In genomic region chr9:4762108-4762888, GRCh38 we compare ENCODE assay signal across 8 cellular contexts. TPM values are rescaled to one million over a fixed set of nuclear protein-coding genes. Genes with fewer than 3 reads are reported as not detected.
DNase-seq lines count a peak whose midpoint lies in the region; ATAC-seq, FAIRE-seq and TF ChIP-seq lines count a peak whose summit lies in the region.

No MANE protein-coding gene starts in this region.

- H2BK20ac ChIP-seq in H1 (ENCODE audit: low read length), result no peak overlapping the region

- peak; percentile 97 for FAIRE-seq in H1 (lab: Jason Lieb, UNC)

- no peak for TF ChIP-seq EP300 in H1 (IDR thresholded peaks at IDR 0.05; ENCODE audit: borderline replicate concordance in 1 of 2, low read depth in 2 of 2, low read length in 2 of 2)

- no peak overlapping the region for H3K9ac ChIP-seq in H1 (replicated peaks in 1 of 4; ENCODE audit: extremely low read depth in 1 of 4, low read depth in 3 of 4, low read length in 3 of 4)

- H4K8ac ChIP-seq in H1 (ENCODE audit: extremely low read depth, insufficient read depth, low read length), result no peak overlapping the region

- POLR2A ChIA-PET in BJ (lab: Charles Lee) (no interaction called here), H1 (lab: Charles Lee; ENCODE audit: partially characterized antibody) (interaction anchor here (1.4 to 1.7 kb wide), 2 partner anchors 12 to 30 kb away, joined by 3 to 5 read pairs; no protein-coding TSS in a partner anchor)

- no peak overlapping the region for H2BK12ac ChIP-seq in H1 (ENCODE audit: low read depth, low read length)

- H3K79me2 ChIP-seq in H1 (ENCODE audit: control insufficient read depth in 1 of 2, insufficient read depth in 2 of 2, low read length in 2 of 2), result no peaks in the 10 kb centered on the region

- H3K27me3 ChIP-seq in BJ (ENCODE audit: control insufficient read depth, insufficient read depth, low read length), result no peaks in the 10 kb centered on the region
- no peaks in the 10 kb centered on the region for H3K27me3 ChIP-seq in H1 (replicated peaks in 1 of 4; ENCODE audit: control insufficient read depth in 3 of 4, extremely low read depth in 1 of 4, insufficient read depth in 3 of 4, low read length in 3 of 4)

- no peak for DNase-seq in BJ (ENCODE audit: low read depth)
- peak; percentile 63 for DNase-seq in NCI-H526 treated with DMSO at 0.1 percent for 48 hours (lab: John Stamatoyannopoulos, UW)
- DNase-seq in activated CD8-positive, alpha-beta memory T cell treated with anti-CD3 and anti-CD28 coated beads for 1 hour (ENCODE audit: extremely low read depth in 1 of 2, low read depth in 1 of 2), result peak; percentile 57 to 66
- peak; percentile 54 to 85 for DNase-seq in H1 (ENCODE audit: low read depth in 1 of 2, low spot score in 2 of 2)
- peak; percentile 39 to 76 for DNase-seq in mesothelial cell of epicardium (ENCODE audit: low spot score in 2 of 2, unreplicated experiment in 2 of 2)
- peak; percentile 41 to 55 for DNase-seq in stimulated activated CD8-positive, alpha-beta memory T cell treated with anti-CD3 and anti-CD28 coated beads, Interleukin-15, amount 100 ng/mL, for 48 hours (ENCODE audit: low read depth in 2 of 2)

- H2BK120ac ChIP-seq in H1 (replicated peaks; ENCODE audit: low read depth, low read length), result no peak overlapping the region

- peaks cover 10% of the 10 kb centered on the region for H3K4me1 Mint-ChIP-seq in mesothelial cell of epicardium

- TF ChIP-seq CTCF in BJ (IDR thresholded peaks at IDR 0.05; ENCODE audit: insufficient read depth, low read depth, low read length) (peak; percentile 74), H1 (IDR thresholded peaks at IDR 0.05; ENCODE audit: control extremely low read depth in 1 of 3, insufficient read depth in 1 of 3, low read depth in 1 of 3, low read length in 3 of 3) (peak; percentile 37 to 90 (median 78)), mesothelial cell of epicardium (IDR thresholded peaks at IDR 0.05; ENCODE audit: unreplicated experiment) (peak; percentile 80)

- no peak overlapping the region for H3K23ac ChIP-seq in H1 (ENCODE audit: insufficient read length)

- no peaks in the 10 kb centered on the region for H3K79me1 ChIP-seq in H1 (ENCODE audit: low read depth, low read length)

- TF ChIP-seq POLR2A in H1 (IDR thresholded peaks at IDR 0.05; ENCODE audit: control extremely low read depth in 1 of 2, low read depth in 2 of 2, low read length in 2 of 2), result no peak

- H3K4me3 ChIP-seq in BJ (ENCODE audit: low read depth, low read length) (no peak overlapping the region), H1 (ENCODE audit: extremely low read depth in 1 of 4, insufficient read depth in 2 of 4, low read depth in 3 of 4, low read length in 4 of 4) (peak overlapping the region in 1 of 4 experiments; percentile 32; a peak in 1 of 8 replicates)

- H4K91ac ChIP-seq in H1 (replicated peaks; ENCODE audit: insufficient read length, low read length), result no peak overlapping the region

- H4K5ac ChIP-seq in H1 (ENCODE audit: insufficient read length, low read depth, low read length), result no peak overlapping the region

- H2BK5ac ChIP-seq in H1 (ENCODE audit: low read depth, low read length), result no peak overlapping the region

- CTCF ChIA-PET in BJ (lab: Yijun Ruan, JAX), result interaction anchor here (0.6 to 8.5 kb wide), 21 partner anchors 8 to 1307 kb away, joined by 3 to 154 read pairs (median 5); partner anchors contain the start of genes JAK2 and RCL1
- CTCF ChIA-PET in H1 (lab: Charles Lee; ENCODE audit: partially characterized antibody), result interaction anchor here (0.6 to 6.3 kb wide), 41 partner anchors 9 to 841 kb away, joined by 3 to 76 read pairs (median 4); partner anchors contain the start of genes AK3, JAK2 and RCL1

- H3K27ac Mint-ChIP-seq in mesothelial cell of epicardium, result peak overlapping the region; percentile 5

- no peaks in the 10 kb centered on the region for H4K20me1 ChIP-seq in H1 (replicated peaks in 1 of 2; ENCODE audit: control insufficient read depth in 1 of 2, insufficient read depth in 2 of 2, low read length in 2 of 2)

- H3K23me2 ChIP-seq in H1 (ENCODE audit: low read depth, low read length), result no peaks in the 10 kb centered on the region

- TF ChIP-seq RAD21 in H1 (IDR thresholded peaks at IDR 0.05 in 1 of 2, conservative IDR thresholded peaks at IDR 0.05 in 1 of 2; ENCODE audit: low read depth in 2 of 2, low read length in 2 of 2), result peak; percentile 92 to 94

- H3K56ac ChIP-seq in H1 (replicated peaks; ENCODE audit: insufficient read length, low read depth, low read length), result no peak overlapping the region

- H3K4me3 Mint-ChIP-seq in mesothelial cell of epicardium, result peak overlapping the region; percentile 48

- no peaks in the 10 kb centered on the region for H3K36me3 Mint-ChIP-seq in mesothelial cell of epicardium

- no peak overlapping the region for H3K27ac ChIP-seq in H1 (ENCODE audit: low read depth, low read length)

- ATAC-seq in GM19043 (IDR thresholded peaks at IDR 0.05; ENCODE audit: low read depth, unreplicated experiment) (peak; percentile 84), HG03354 (IDR thresholded peaks at IDR 0.05; ENCODE audit: poor library complexity, severe bottlenecking, unreplicated experiment) (peak; percentile 85)

- H3K27me3 Mint-ChIP-seq in mesothelial cell of epicardium (ENCODE audit: low read depth), result peaks cover 10% of the 10 kb centered on the region

- no peak overlapping the region for H3K18ac ChIP-seq in H1 (ENCODE audit: extremely low read depth, low read length)

- no peaks in the 10 kb centered on the region for H3K9me3 ChIP-seq in H1 (ENCODE audit: insufficient read depth in 2 of 2, low read depth in 1 of 2, low read length in 1 of 2)

- H3K14ac ChIP-seq in H1 (ENCODE audit: insufficient read length), result no peak overlapping the region

- no peak overlapping the region for H2AK5ac ChIP-seq in H1 (ENCODE audit: low read depth, low read length)

- peaks cover 0 to 8% (median 5%) of the 10 kb centered on the region in 4 experiments; a peak in 4 of 7 replicates for H3K4me1 ChIP-seq in H1 (replicated peaks in 1 of 4; ENCODE audit: control insufficient read depth in 3 of 4, insufficient read depth in 4 of 4, low read length in 3 of 4)

- WGBS in H1 (ENCODE audit: extremely low coverage in 1 of 2, insufficient coverage in 1 of 2, insufficient read length in 1 of 2, insufficient replicate concordance in 2 of 2, low coverage in 1 of 2, low lambda C conversion rate in 2 of 2, missing lambda C conversion rate in 1 of 2), 2 experiments, result 45% methylated on average over 22 of the region's 22 CpGs; no CpG with 5 or more reads in 1 of the 2 experiments

- peak overlapping the region; percentile 18; the same call in 1 of the 2 replicates for H2AFZ ChIP-seq in H1 (ENCODE audit: low read length)

- H3K4ac ChIP-seq in H1 (replicated peaks; ENCODE audit: insufficient read length, low read depth, low read length), result no peak overlapping the region

- H3K4me2 ChIP-seq in H1 (ENCODE audit: insufficient read depth in 1 of 2, low read depth in 2 of 2, low read length in 2 of 2), result peak overlapping the region in 1 of 2 experiments; percentile 36; a peak in 2 of 4 replicates

- H3K36me3 ChIP-seq in BJ (ENCODE audit: control insufficient read depth, insufficient read depth, low read length) (no peaks in the 10 kb centered on the region), H1 (ENCODE audit: control insufficient read depth in 2 of 4, insufficient read depth in 4 of 4, low read length in 3 of 4) (no peaks in the 10 kb centered on the region)

- no peaks in the 10 kb centered on the region for H3K9me3 Mint-ChIP-seq in mesothelial cell of epicardium

- H2BK15ac ChIP-seq in H1 (ENCODE audit: low read length), result no peak overlapping the region

TF ChIP-seq in H1, 55 proteins besides CTCF, POLR2A, EP300 and RAD21:
- TF ChIP-seq TEAD4 (IDR thresholded peaks at IDR 0.05; ENCODE audit: low read depth, low read length), result peak; percentile 68
- no peak for TF ChIP-seq TAF7 (optimal IDR thresholded peaks at IDR 0.05; ENCODE audit: borderline replicate concordance, low read depth, low read length)
- peak in 1 of 2 experiments; percentile 77; a peak in 1 of 4 replicates for TF ChIP-seq SIN3A (conservative IDR thresholded peaks at IDR 0.05 in 1 of 2, IDR thresholded peaks at IDR 0.05 in 1 of 2; ENCODE audit: low read depth in 1 of 2, low read length in 2 of 2)
- peak; percentile 10 for TF ChIP-seq ASH2L (IDR thresholded peaks at IDR 0.05; ENCODE audit: low read length)

RNA-seq across cellular contexts. Expression of gene AK3, which starts 21.3 kb away (rescaled TPM):
- polyA plus RNA-seq in BJ (2011; rRNA removed) (30.1 and 46.1 TPM in 2 replicates), H1 (2011; rRNA removed) (7.8 and 8.9 TPM in 2 replicates)
- 12.8 and 16.6 TPM in 2 replicates for polyA minus RNA-seq in BJ (2011; rRNA and poly(A)+ RNA removed)
- total RNA-seq in H1 (2021; fragmentation: NEBNext Ultra II Directional; extraction: Animal tissue kit (Norgen Biotek cat#: 25700)), result 23.9 and 30.0 TPM in 2 replicates
- 15.0 TPM for polyA plus RNA-seq in H1 (2011; cell fraction: cytosol; rRNA removed)
- polyA plus RNA-seq in H1 (2011; cell fraction: nucleus; rRNA removed), result 17.1 TPM
- polyA plus RNA-seq in H1 (2012, experiment 1 of 2), result 13.0 to 17.0 TPM (median 14.2 TPM) in 4 replicates
- 1.9 TPM for polyA plus RNA-seq in H1 (2012, experiment 2 of 2)
- 28.2 TPM for polyA plus RNA-seq in H1 (2013, experiment 1 of 2)
- polyA plus RNA-seq in H1 (2013, experiment 2 of 2), result 26.4 TPM
- 11.4 and 22.6 TPM in 2 replicates for polyA minus RNA-seq in H1 (2011; rRNA and poly(A)+ RNA removed)
- 31.0 TPM for polyA minus RNA-seq in H1 (2011; cell fraction: cytosol; rRNA and poly(A)+ RNA removed)
- polyA minus RNA-seq in H1 (2011; cell fraction: nucleus; rRNA and poly(A)+ RNA removed), result 45.6 TPM
- total RNA-seq in mesothelial cell of epicardium, result 48.5 to 57.2 TPM (median 54.2 TPM) in 3 replicates

RNA-seq across cellular contexts. Expression of gene RCL1, which starts 30.4 kb away (rescaled TPM):
- polyA plus RNA-seq in BJ (2011; rRNA removed) (3.7 and 5.1 TPM in 2 replicates), H1 (2011; rRNA removed) (21.0 and 24.0 TPM in 2 replicates)
- polyA minus RNA-seq in BJ (2011; rRNA and poly(A)+ RNA removed), result 5.1 and 8.9 TPM in 2 replicates
- total RNA-seq in H1 (2021; fragmentation: NEBNext Ultra II Directional; extraction: Animal tissue kit (Norgen Biotek cat#: 25700)), result 29.5 and 29.7 TPM in 2 replicates
- 15.3 TPM for polyA plus RNA-seq in H1 (2011; cell fraction: cytosol; rRNA removed)
- polyA plus RNA-seq in H1 (2011; cell fraction: nucleus; rRNA removed), result 45.5 TPM
- polyA plus RNA-seq in H1 (2012, experiment 1 of 2), result 19.5 to 21.1 TPM (median 20.6 TPM) in 4 replicates
- 11.4 TPM for polyA plus RNA-seq in H1 (2012, experiment 2 of 2)
- polyA plus RNA-seq in H1 (2013, experiment 1 of 2), result 24.0 TPM
- polyA plus RNA-seq in H1 (2013, experiment 2 of 2), result 25.5 TPM
- polyA minus RNA-seq in H1 (2011; rRNA and poly(A)+ RNA removed), result 36.2 and 40.4 TPM in 2 replicates
- 14.8 TPM for polyA minus RNA-seq in H1 (2011; cell fraction: cytosol; rRNA and poly(A)+ RNA removed)
- polyA minus RNA-seq in H1 (2011; cell fraction: nucleus; rRNA and poly(A)+ RNA removed), result 61.1 TPM
- total RNA-seq in mesothelial cell of epicardium, result 21.2 to 22.8 TPM (median 21.4 TPM) in 3 replicates
